8 cellular contexts compared by ENCODE assay signal in genomic region chr10:110357252-110357780, GRCh38. TPM values are rescaled to one million over a fixed set of nuclear protein-coding genes. Genes with fewer than 3 reads are reported as not detected.
A peak's percentile ranks its signal among the peaks of the same experiment; 100 is the strongest.
DNase-seq lines count a peak whose midpoint lies in the region; ATAC-seq and TF ChIP-seq lines count a peak whose summit lies in the region.

No MANE protein-coding gene starts in this region.

- in situ Hi-C loops in brain microvascular endothelial cell (cut with HindIII; ENCODE audit: low pct_ligation_motif_present, low sequenced_read_pairs): no loop called here

- peak; percentile 61 for DNase-seq in GM20000 (ENCODE audit: low spot score)
- peak; percentile 49 for DNase-seq in T follicular helper cell (ENCODE audit: low read depth)
- peak; percentile 84 for DNase-seq in brain microvascular endothelial cell
- DNase-seq in ovary: peak; percentile 40 to 65 (median 60)
- no peak for DNase-seq in cerebellum (ENCODE audit: low spot score)
- DNase-seq in cerebellar nuclear complex (lab: John Stamatoyannopoulos, UW): no peak

- H3K4me1 ChIP-seq in ACC112 (ENCODE audit: control insufficient read depth, insufficient read depth, low read length, unreplicated experiment) (peaks cover 49% of the 10 kb centered on the region), ovary (ENCODE audit: insufficient read depth) (peaks cover 3% of the 10 kb centered on the region)

- H3K4me3 ChIP-seq in ACC112 (ENCODE audit: low read depth, low read length) (no peak overlapping the region), brain microvascular endothelial cell (ENCODE audit: low read depth, low read length) (no peak overlapping the region), ovary (no peak overlapping the region)

- no peaks in the 10 kb centered on the region for H3K79me2 ChIP-seq in ACC112 (ENCODE audit: control insufficient read depth, insufficient read depth, low read length, unreplicated experiment)

- H2AFZ ChIP-seq in ACC112 (ENCODE audit: low read length, unreplicated experiment): no peak overlapping the region

- 7 to 16% (median 10%) methylated on average over 17 of the region's 17 CpGs for whole genome bisulfite sequencing in ovary, 3 donors

- H3K9me3 ChIP-seq in ovary: no peaks in the 10 kb centered on the region

- H3K27me3 ChIP-seq in ACC112 (ENCODE audit: insufficient read depth, low read length) (no peaks in the 10 kb centered on the region), brain microvascular endothelial cell (replicated peaks) (no peaks in the 10 kb centered on the region), ovary (no peaks in the 10 kb centered on the region)

- intact Hi-C loops in ovary (cut with DNase I): no loop called here

- TF ChIP-seq EP300 in ovary (IDR thresholded peaks at IDR 0.05): no peak

- H3K27ac ChIP-seq in ACC112 (ENCODE audit: low read depth, low read length): peak overlapping the region; percentile 60
- H3K27ac ChIP-seq in brain microvascular endothelial cell: peak overlapping the region; percentile 48
- no peak overlapping the region for H3K27ac ChIP-seq in ovary

- no peak for TF ChIP-seq POLR2A in ovary (IDR thresholded peaks at IDR 0.05)

- no peaks in the 10 kb centered on the region for H3K36me3 ChIP-seq in ACC112 (ENCODE audit: insufficient read depth, low read length)
- H3K36me3 ChIP-seq in brain microvascular endothelial cell (replicated peaks): no peaks in the 10 kb centered on the region
- H3K36me3 ChIP-seq in ovary: no peaks in the 10 kb centered on the region

- ATAC-seq in GM21529 (IDR thresholded peaks at IDR 0.05; ENCODE audit: unreplicated experiment): no peak

- TF ChIP-seq CTCF in GM20000 (IDR thresholded peaks at IDR 0.05; ENCODE audit: extremely low read depth, missing control alignments): no peak
- no peak for TF ChIP-seq CTCF in brain microvascular endothelial cell (IDR thresholded peaks at IDR 0.05; ENCODE audit: low read depth, low read length, missing control alignments)
- TF ChIP-seq CTCF in ovary (IDR thresholded peaks at IDR 0.05): no peak

RNA-seq across cellular contexts. Expression of gene SMNDC1, which starts 52.6 kb away (rescaled TPM):
- total RNA-seq in ovary (10 to 100 TPM; 11.7 to 31.9 (median 28.2) TPM), cerebellum (14.0 TPM)
- 10 to 100 TPM; 14.2 to 36.1 TPM for polyA plus RNA-seq in ovary

Comparison
In these comparisons a context has a peak if more than half of its experiments do, and no peak if none do; other contexts are left out.
1. H3K27ac ChIP-seq: peak in ACC112 (single experiment) and brain microvascular endothelial cell (single experiment); none in ovary (0 of 2).
2. DNase-seq: peak in GM20000 (single experiment), T follicular helper cell (single experiment), brain microvascular endothelial cell (single experiment) and ovary (5 of 5); none in cerebellum (single experiment) and cerebellar nuclear complex (0 of 2).